In the genomic region with DNA sequence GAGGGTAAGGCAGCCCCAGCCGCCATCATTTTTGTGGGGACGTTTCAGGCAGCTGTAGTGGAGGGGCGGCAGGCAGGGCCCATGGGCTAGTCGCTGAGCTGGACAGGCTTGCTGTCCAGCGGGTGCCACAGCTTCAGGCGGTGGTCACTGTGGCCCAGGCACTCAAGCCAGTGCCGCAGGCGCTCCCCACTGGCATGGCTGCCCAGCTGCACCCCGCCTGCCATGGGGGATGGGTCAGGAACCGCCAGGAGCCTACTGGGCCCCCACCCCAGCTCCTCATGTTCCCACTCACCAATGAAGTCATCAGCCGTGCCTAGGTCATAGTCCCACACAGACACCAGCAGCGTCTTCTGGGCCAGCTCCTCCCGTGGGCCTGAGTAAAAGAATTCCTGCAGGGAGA, we compare ENCODE assay signal across 1 cellular context.
TF ChIP-seq lines count a peak whose summit lies in the region.

No MANE protein-coding gene starts in this region.

TF ChIP-seq in SK-N-SH, 30 proteins besides CTCF, POLR2A, EP300 and RAD21:
- TF ChIP-seq GABPA (IDR thresholded peaks at IDR 0.05; ENCODE audit: low read depth), result no peak
- TF ChIP-seq NFIC (IDR thresholded peaks at IDR 0.05; ENCODE audit: borderline replicate concordance), result no peak
- TF ChIP-seq GATA2 (CRISPR knock-in tag; IDR thresholded peaks at IDR 0.05), result no peak
- TF ChIP-seq TCF12 (IDR thresholded peaks at IDR 0.05), result no peak
- no peak for TF ChIP-seq RXRA (IDR thresholded peaks at IDR 0.05; ENCODE audit: borderline replicate concordance, low read depth)
- TF ChIP-seq, protein P1, sequence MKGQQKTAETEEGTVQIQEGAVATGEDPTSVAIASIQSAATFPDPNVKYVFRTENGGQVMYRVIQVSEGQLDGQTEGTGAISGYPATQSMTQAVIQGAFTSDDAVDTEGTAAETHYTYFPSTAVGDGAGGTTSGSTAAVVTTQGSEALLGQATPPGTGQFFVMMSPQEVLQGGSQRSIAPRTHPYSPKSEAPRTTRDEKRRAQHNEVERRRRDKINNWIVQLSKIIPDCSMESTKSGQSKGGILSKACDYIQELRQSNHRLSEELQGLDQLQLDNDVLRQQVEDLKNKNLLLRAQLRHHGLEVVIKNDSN (IDR thresholded peaks at IDR 0.05; ENCODE audit: borderline replicate concordance, low read depth), result no peak
- TF ChIP-seq, protein P2, sequence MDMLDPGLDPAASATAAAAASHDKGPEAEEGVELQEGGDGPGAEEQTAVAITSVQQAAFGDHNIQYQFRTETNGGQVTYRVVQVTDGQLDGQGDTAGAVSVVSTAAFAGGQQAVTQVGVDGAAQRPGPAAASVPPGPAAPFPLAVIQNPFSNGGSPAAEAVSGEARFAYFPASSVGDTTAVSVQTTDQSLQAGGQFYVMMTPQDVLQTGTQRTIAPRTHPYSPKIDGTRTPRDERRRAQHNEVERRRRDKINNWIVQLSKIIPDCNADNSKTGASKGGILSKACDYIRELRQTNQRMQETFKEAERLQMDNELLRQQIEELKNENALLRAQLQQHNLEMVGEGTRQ (IDR thresholded peaks at IDR 0.05; ENCODE audit: borderline replicate concordance, low read depth, low read length), result no peak
- TF ChIP-seq, protein P3, sequence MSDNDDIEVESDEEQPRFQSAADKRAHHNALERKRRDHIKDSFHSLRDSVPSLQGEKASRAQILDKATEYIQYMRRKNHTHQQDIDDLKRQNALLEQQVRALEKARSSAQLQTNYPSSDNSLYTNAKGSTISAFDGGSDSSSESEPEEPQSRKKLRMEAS (IDR thresholded peaks at IDR 0.05; ENCODE audit: low read depth), result no peak
- no peak for TF ChIP-seq FOXJ3 (CRISPR knock-in tag; IDR thresholded peaks at IDR 0.05)
- no peak for TF ChIP-seq EZH2phosphoT487 (IDR thresholded peaks at IDR 0.05; ENCODE audit: borderline replicate concordance, low read depth)
- TF ChIP-seq MXI1 (IDR thresholded peaks at IDR 0.05; ENCODE audit: low read depth, low read length), result no peak
- TF ChIP-seq, protein P4, sequence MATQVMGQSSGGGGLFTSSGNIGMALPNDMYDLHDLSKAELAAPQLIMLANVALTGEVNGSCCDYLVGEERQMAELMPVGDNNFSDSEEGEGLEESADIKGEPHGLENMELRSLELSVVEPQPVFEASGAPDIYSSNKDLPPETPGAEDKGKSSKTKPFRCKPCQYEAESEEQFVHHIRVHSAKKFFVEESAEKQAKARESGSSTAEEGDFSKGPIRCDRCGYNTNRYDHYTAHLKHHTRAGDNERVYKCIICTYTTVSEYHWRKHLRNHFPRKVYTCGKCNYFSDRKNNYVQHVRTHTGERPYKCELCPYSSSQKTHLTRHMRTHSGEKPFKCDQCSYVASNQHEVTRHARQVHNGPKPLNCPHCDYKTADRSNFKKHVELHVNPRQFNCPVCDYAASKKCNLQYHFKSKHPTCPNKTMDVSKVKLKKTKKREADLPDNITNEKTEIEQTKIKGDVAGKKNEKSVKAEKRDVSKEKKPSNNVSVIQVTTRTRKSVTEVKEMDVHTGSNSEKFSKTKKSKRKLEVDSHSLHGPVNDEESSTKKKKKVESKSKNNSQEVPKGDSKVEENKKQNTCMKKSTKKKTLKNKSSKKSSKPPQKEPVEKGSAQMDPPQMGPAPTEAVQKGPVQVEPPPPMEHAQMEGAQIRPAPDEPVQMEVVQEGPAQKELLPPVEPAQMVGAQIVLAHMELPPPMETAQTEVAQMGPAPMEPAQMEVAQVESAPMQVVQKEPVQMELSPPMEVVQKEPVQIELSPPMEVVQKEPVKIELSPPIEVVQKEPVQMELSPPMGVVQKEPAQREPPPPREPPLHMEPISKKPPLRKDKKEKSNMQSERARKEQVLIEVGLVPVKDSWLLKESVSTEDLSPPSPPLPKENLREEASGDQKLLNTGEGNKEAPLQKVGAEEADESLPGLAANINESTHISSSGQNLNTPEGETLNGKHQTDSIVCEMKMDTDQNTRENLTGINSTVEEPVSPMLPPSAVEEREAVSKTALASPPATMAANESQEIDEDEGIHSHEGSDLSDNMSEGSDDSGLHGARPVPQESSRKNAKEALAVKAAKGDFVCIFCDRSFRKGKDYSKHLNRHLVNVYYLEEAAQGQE (IDR thresholded peaks at IDR 0.05; ENCODE audit: low read depth, low read length), result no peak
- TF ChIP-seq, protein P5, sequence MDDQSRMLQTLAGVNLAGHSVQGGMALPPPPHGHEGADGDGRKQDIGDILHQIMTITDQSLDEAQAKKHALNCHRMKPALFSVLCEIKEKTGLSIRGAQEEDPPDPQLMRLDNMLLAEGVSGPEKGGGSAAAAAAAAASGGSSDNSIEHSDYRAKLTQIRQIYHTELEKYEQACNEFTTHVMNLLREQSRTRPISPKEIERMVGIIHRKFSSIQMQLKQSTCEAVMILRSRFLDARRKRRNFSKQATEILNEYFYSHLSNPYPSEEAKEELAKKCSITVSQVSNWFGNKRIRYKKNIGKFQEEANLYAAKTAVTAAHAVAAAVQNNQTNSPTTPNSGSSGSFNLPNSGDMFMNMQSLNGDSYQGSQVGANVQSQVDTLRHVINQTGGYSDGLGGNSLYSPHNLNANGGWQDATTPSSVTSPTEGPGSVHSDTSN (IDR thresholded peaks at IDR 0.05), result no peak
- no peak for TF ChIP-seq RCOR1 (IDR thresholded peaks at IDR 0.05; ENCODE audit: low read length)
- TF ChIP-seq SIN3A (IDR thresholded peaks at IDR 0.05; ENCODE audit: borderline replicate concordance, low read depth, low read length), result no peak
